In genomic region chr12:27820564-27820963, GRCh38 we compare ENCODE assay signal across 15 cellular contexts. TPM values are rescaled to one million over a fixed set of nuclear protein-coding genes. Genes with fewer than 3 reads are reported as not detected.
"Had no signal": no experiment of that assay in that cellular context is flagged by ENCODE, and none has a peak within 500 bp of the region (broad histone marks: within the 10 kb centered on the region; RNA-seq: fewer than 3 reads in every experiment).

No MANE protein-coding gene starts in this region.

- H3K4me3 ChIP-seq: pancreas, thyroid gland had no signal

- H3K4me3 Mint-ChIP-seq: activated naive CD8-positive, alpha-beta T cell treated with anti-CD3 and anti-CD28 coated beads, Interleukin-2, amount 10 ng/mL, durations not matched to agents 7 days and 5 days had no signal

- H3K27me3 ChIP-seq: dorsolateral prefrontal cortex, esophagus squamous epithelium, pancreas, thyroid gland had no signal

- H3K36me3 Mint-ChIP-seq: activated naive CD8-positive, alpha-beta T cell treated with anti-CD3 and anti-CD28 coated beads, Interleukin-2, amount 10 ng/mL, durations not matched to agents 7 days and 5 days; naive thymus-derived CD8-positive, alpha-beta T cell had no signal

- ATAC-seq: stimulated activated effector memory CD8-positive, alpha-beta T cell treated with anti-CD3 and anti-CD28 coated beads, Interleukin-12 subunit alpha, Interleukin-12 subunit beta, amount 100 ng/mL, for 72 hours had no signal

- H3K27ac ChIP-seq: dorsolateral prefrontal cortex, esophagus squamous epithelium, pancreas, thyroid gland had no signal

- H3K27ac Mint-ChIP-seq: activated naive CD8-positive, alpha-beta T cell treated with anti-CD3 and anti-CD28 coated beads, Interleukin-2, amount 10 ng/mL, durations not matched to agents 7 days and 5 days; naive thymus-derived CD8-positive, alpha-beta T cell; stimulated activated effector memory CD8-positive, alpha-beta T cell treated with anti-CD3 and anti-CD28 coated beads, Interleukin-12 subunit alpha, Interleukin-12 subunit beta, amount 100 ng/mL, for 72 hours had no signal

- DNase-seq: esophagus squamous epithelium, left cardiac atrium, T1000 had no signal

- FAIRE-seq: bronchial epithelial cell, endometrium, pancreas had no signal

- H3K9me3 ChIP-seq: esophagus squamous epithelium, pancreas, thyroid gland had no signal

- H3K9me3 Mint-ChIP-seq: activated naive CD8-positive, alpha-beta T cell treated with anti-CD3 and anti-CD28 coated beads, Interleukin-2, amount 10 ng/mL, durations not matched to agents 7 days and 5 days; naive thymus-derived CD8-positive, alpha-beta T cell; stimulated activated effector memory CD8-positive, alpha-beta T cell treated with anti-CD3 and anti-CD28 coated beads, Interleukin-12 subunit alpha, Interleukin-12 subunit beta, amount 100 ng/mL, for 72 hours had no signal

- H3K4me1 ChIP-seq: thyroid gland had no signal

- H3K36me3 ChIP-seq: esophagus squamous epithelium, pancreas, thyroid gland had no signal

RNA-seq across cellular contexts. Expression of gene MANSC4, which starts 40.5 kb away (rescaled TPM):
- total RNA-seq: activated CD8-positive, alpha-beta memory T cell treated with anti-CD3 and anti-CD28 coated beads for 36 hours; activated naive CD8-positive, alpha-beta T cell treated with anti-CD3 and anti-CD28 coated beads, Interleukin-2, amount 10 ng/mL, durations not matched to agents 7 days and 5 days; bronchial epithelial cell; esophagus squamous epithelium; left cardiac atrium; mucosa of gallbladder; naive thymus-derived CD8-positive, alpha-beta T cell; sciatic nerve; thyroid gland; urinary bladder had no signal
- polyA plus RNA-seq: naive thymus-derived CD8-positive, alpha-beta T cell; urinary bladder had no signal
